In genomic region chr5:142151436-142152382, GRCh38 we compare ENCODE assay signal across 8 cellular contexts.
A peak's percentile ranks its signal among the peaks of the same experiment; 100 is the strongest.
DNase-seq lines count a peak whose midpoint lies in the region; ATAC-seq and TF ChIP-seq lines count a peak whose summit lies in the region.

No MANE protein-coding gene starts in this region.

- 0 out of 2 replicates have a peak, but pooled peaks cover 3% of the 10 kb centered on the region for H3F3A ChIP-seq in SU-DHL-6 (ENCODE audit: insufficient read depth)

- H4K20me1 ChIP-seq in DND-41 (ENCODE audit: insufficient read depth, low read length): no peaks in the 10 kb centered on the region
- H4K20me1 ChIP-seq in SU-DHL-6 (ENCODE audit: low read depth, low read length): no peaks in the 10 kb centered on the region

- WGBS in iPS DF 6.9 (ENCODE audit: insufficient coverage, insufficient read length): no CpG with 5 or more reads among the region's 3 CpGs

- no peaks in the 10 kb centered on the region for H3K9me3 ChIP-seq in DND-41 (ENCODE audit: insufficient read depth, low read length, severe bottlenecking)
- H3K9me3 ChIP-seq in SU-DHL-6 (ENCODE audit: insufficient read depth, low read length): no peaks in the 10 kb centered on the region
- H3K9me3 ChIP-seq in iPS DF 6.9 (ENCODE audit: control insufficient read depth, insufficient read depth, low read length): no peaks in the 10 kb centered on the region

- H3K9me2 ChIP-seq in SU-DHL-6 (replicated peaks; ENCODE audit: insufficient read depth, low read length): no peaks in the 10 kb centered on the region

- H3K4me1 ChIP-seq in DND-41 (ENCODE audit: insufficient read depth, low read length) (peaks cover 9% of the 10 kb centered on the region; the same call in 1 of the 2 replicates), iPS DF 6.9 (ENCODE audit: control insufficient read depth, insufficient read depth, low read length) (no peaks in the 10 kb centered on the region)

- H3K27ac ChIP-seq in DND-41 (ENCODE audit: low read length) (no peak overlapping the region), SU-DHL-6 (ENCODE audit: low read depth, low read length) (no peak overlapping the region), iPS DF 6.9 (ENCODE audit: low read length) (no peak overlapping the region)

- ATAC-seq in DND-41 (ENCODE audit: insufficient read depth, low read depth): peak; percentile 78
- ATAC-seq in HG03565 (IDR thresholded peaks at IDR 0.05; ENCODE audit: unreplicated experiment): no peak
- ATAC-seq in HG03439 (IDR thresholded peaks at IDR 0.05; ENCODE audit: unreplicated experiment): no peak

- DNase-seq in DND-41 (peak; percentile 57), LNCaP clone FGC (ENCODE audit: low read depth) (peak; percentile 65), astrocyte of the spinal cord (ENCODE audit: low read depth, low spot score) (peak; percentile 86), iPS DF 6.9 (ENCODE audit: low read depth, low spot score) (peak; percentile 71)
- peak; percentile 21 to 23 for DNase-seq in stimulated activated CD4-positive, alpha-beta T cell treated with anti-CD3 and anti-CD28 coated beads, Interleukin-1b, Interleukin-23, amount 100 ng/mL, for 1 hour (ENCODE audit: low read depth in 2 of 2)

- no peaks in the 10 kb centered on the region for H3K27me3 ChIP-seq in DND-41 (ENCODE audit: insufficient read depth, low read length, poor library complexity)
- H3K27me3 ChIP-seq in SU-DHL-6 (ENCODE audit: low read length): no peaks in the 10 kb centered on the region
- H3K27me3 ChIP-seq in iPS DF 6.9 (ENCODE audit: control insufficient read depth, insufficient read depth, low read length): no peaks in the 10 kb centered on the region

- H3K4me2 ChIP-seq in DND-41 (ENCODE audit: insufficient read depth, low read length) (no peak overlapping the region), SU-DHL-6 (ENCODE audit: low read depth, low read length, poor library complexity, severe bottlenecking) (no peak overlapping the region)

- H3K36me3 ChIP-seq in DND-41 (ENCODE audit: insufficient read depth, low read length) (peaks cover 35% of the 10 kb centered on the region), SU-DHL-6 (ENCODE audit: low read length) (no peaks in the 10 kb centered on the region), iPS DF 6.9 (ENCODE audit: control insufficient read depth, insufficient read depth, low read length) (no peaks in the 10 kb centered on the region)

- TF ChIP-seq CTCF in DND-41 (IDR thresholded peaks at IDR 0.05; ENCODE audit: borderline replicate concordance, extremely low read depth, low read length, poor library complexity, severe bottlenecking) (peak; percentile 91), LNCaP clone FGC (IDR thresholded peaks at IDR 0.05; ENCODE audit: control insufficient read depth, extremely low read depth, insufficient read depth) (peak; percentile 77), SU-DHL-6 (IDR thresholded peaks at IDR 0.05; ENCODE audit: insufficient read depth, low read length, poor library complexity, severe bottlenecking) (peak; percentile 91), astrocyte of the spinal cord (IDR thresholded peaks at IDR 0.05; ENCODE audit: low read depth, low read length) (peak; percentile 74)

- H3K9ac ChIP-seq in DND-41 (ENCODE audit: low read depth, low read length): no peak overlapping the region
- no peak overlapping the region for H3K9ac ChIP-seq in SU-DHL-6 (ENCODE audit: low read length)

- H3K4me3 ChIP-seq in DND-41 (ENCODE audit: low read depth in 1 of 2, low read length in 2 of 2) (no peak overlapping the region), LNCaP clone FGC (ENCODE audit: low read depth, low read length) (no peak overlapping the region), SU-DHL-6 (ENCODE audit: insufficient read depth, low read length, poor library complexity, severe bottlenecking) (no peak overlapping the region), astrocyte of the spinal cord (ENCODE audit: low read depth, low read length) (no peak overlapping the region), iPS DF 6.9 (ENCODE audit: low read length) (no peak overlapping the region)

- H3K79me2 ChIP-seq in DND-41 (ENCODE audit: insufficient read depth, low read length): no peaks in the 10 kb centered on the region
- no peaks in the 10 kb centered on the region for H3K79me2 ChIP-seq in SU-DHL-6 (ENCODE audit: insufficient read depth, low read length)

- H2AFZ ChIP-seq in DND-41 (ENCODE audit: low read depth, low read length): no peak overlapping the region
- no peak overlapping the region for H2AFZ ChIP-seq in SU-DHL-6 (ENCODE audit: low read depth, low read length, severe bottlenecking)

- in situ Hi-C loops in astrocyte of the spinal cord (cut with HindIII; ENCODE audit: low sequenced_read_pairs): loop anchor here (25.0 kb wide), 1 partner anchor 386 kb away; no protein-coding TSS in a partner anchor

Comparison
In these comparisons a context has a peak if more than half of its experiments do, and no peak if none do; other contexts are left out.
1. DNase-seq: peak in every context shown above with its lines; median percentile 86 in astrocyte of the spinal cord; 71 in iPS DF 6.9; 65 in LNCaP clone FGC; 57 in DND-41; 22 in stimulated activated CD4-positive, alpha-beta T cell treated with anti-CD3 and anti-CD28 coated beads, Interleukin-1b, Interleukin-23, amount 100 ng/mL, for 1 hour.